Comparison of ENCODE assay signal across 13 cellular contexts in the genomic region with DNA sequence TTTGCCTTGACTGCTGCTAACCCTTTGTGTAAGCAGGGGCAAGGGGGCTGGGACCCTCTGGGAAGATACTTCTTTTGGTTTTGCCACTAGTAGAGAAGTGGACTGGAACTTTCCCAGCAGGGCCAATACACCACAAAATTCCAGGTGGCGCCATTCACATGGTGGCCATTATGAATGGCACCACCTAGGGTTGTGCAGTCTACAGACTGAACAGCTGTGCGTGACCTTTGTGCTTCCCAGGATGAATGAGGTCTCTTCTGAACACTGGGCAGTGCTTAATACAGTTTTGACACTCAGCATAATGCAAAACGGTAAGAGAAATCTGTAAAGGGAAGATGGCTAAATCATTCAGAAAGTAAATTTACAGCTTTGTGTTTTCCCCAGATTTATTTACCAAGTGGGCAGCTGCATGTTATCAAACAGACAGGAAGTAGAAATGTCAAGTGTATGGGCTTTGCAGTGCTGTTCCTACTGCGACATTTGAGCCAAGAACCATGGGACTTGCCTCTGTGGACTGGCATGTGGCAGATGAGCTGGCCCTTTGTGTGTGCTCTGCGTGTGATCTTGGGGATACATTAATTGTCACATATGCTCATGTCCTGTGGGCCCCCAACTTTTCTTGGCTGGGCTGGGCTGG. TPM values are rescaled to one million over a fixed set of nuclear protein-coding genes. Genes with fewer than 3 reads are reported as not detected.
DNase-seq lines count a peak whose midpoint lies in the region; ATAC-seq and TF ChIP-seq lines count a peak whose summit lies in the region.
"Had no signal": no experiment of that assay in that cellular context is flagged by ENCODE, and none has a peak within 500 bp of the region (broad histone marks: within the 10 kb centered on the region; RNA-seq: fewer than 3 reads in every experiment).

No MANE protein-coding gene starts in this region.

- H3F3A ChIP-seq in DOHH2 (ENCODE audit: control insufficient read depth, insufficient read depth): no peaks in the 10 kb centered on the region

- H3K36me3 ChIP-seq in DOHH2 (ENCODE audit: control insufficient read depth, low read length) (no peaks in the 10 kb centered on the region), Panc1 (ENCODE audit: control insufficient read depth, insufficient read depth, low read length) (no peaks in the 10 kb centered on the region), mesenchymal stem cell (ENCODE audit: control insufficient read depth in 1 of 2, insufficient read depth in 2 of 2, low read depth in 1 of 2, low read length in 2 of 2) (no peaks in the 10 kb centered on the region), gastroesophageal sphincter (no peaks in the 10 kb centered on the region)
- H3K36me3 ChIP-seq: ovary, tibial artery had no signal

- H3K14ac ChIP-seq in mesenchymal stem cell (ENCODE audit: low read length in 2 of 2): peak overlapping the region in 1 of 2 experiments; percentile 45

- TF ChIP-seq EP300 in gastroesophageal sphincter (IDR thresholded peaks at IDR 0.05): no peak

- TF ChIP-seq CTCF in DOHH2 (IDR thresholded peaks at IDR 0.05; ENCODE audit: low read depth, low read length, poor library complexity, severe bottlenecking) (peak; percentile 15), LNCaP clone FGC (IDR thresholded peaks at IDR 0.05; ENCODE audit: control insufficient read depth, extremely low read depth, insufficient read depth) (0 out of 2 replicates have a peak, but pooled peaks have one; percentile 4), Panc1 (IDR thresholded peaks at IDR 0.05) (peak; percentile 65), gastroesophageal sphincter (IDR thresholded peaks at IDR 0.05) (no peak)

- H3K9me2 ChIP-seq in DOHH2 (replicated peaks; ENCODE audit: control insufficient read depth, low read length): no peaks in the 10 kb centered on the region

- H3K4me2 ChIP-seq in DOHH2 (ENCODE audit: low read length) (no peak overlapping the region), mesenchymal stem cell (ENCODE audit: low read length, poor library complexity, severe bottlenecking) (no peak overlapping the region)

- BruUV-seq in Panc1 (replicated peaks; lab: Mats Ljungman, UMichigan): no TSS peak

- intact Hi-C loops in Panc1 (cut with micrococcal nuclease; ENCODE audit: unreplicated experiment): no loop called here

- H3K4me3 ChIP-seq in DOHH2 (ENCODE audit: low read length) (no peak overlapping the region), LNCaP clone FGC (ENCODE audit: low read depth, low read length) (no peak overlapping the region), Panc1 (ENCODE audit: low read depth in 2 of 2, low read length in 2 of 2) (no peak overlapping the region), mesenchymal stem cell (ENCODE audit: insufficient read depth in 1 of 2, low read depth in 1 of 2, low read length in 2 of 2) (no peak overlapping the region), gastroesophageal sphincter (no peak overlapping the region)
- H3K4me3 ChIP-seq: ovary, tibial artery had no signal

- DNase-seq in LNCaP clone FGC (ENCODE audit: low read depth): no peak
- no peak for DNase-seq in Panc1 (ENCODE audit: low read depth, low spot score)
- peak; percentile 34 for DNase-seq in mesenchymal stem cell
- DNase-seq in NOMO-1 (lab: John Stamatoyannopoulos, UW; ENCODE audit: unreplicated experiment in 2 of 2): no peak
- DNase-seq in stimulated activated CD4-positive, alpha-beta T cell treated with anti-CD3 and anti-CD28 coated beads, Interleukin-2, amount 100 ng/mL, for 48 hours: no peak
- DNase-seq: activated CD4-positive, CD25-positive, alpha-beta regulatory T cell treated with anti-CD3 and anti-CD28 coated beads, Interleukin-2, amount 50 U/mL, for 72 hours; left ventricle myocardium superior; NCI-H1694; ovary; tibial artery had no signal

- H3K27ac ChIP-seq in DOHH2 (ENCODE audit: low read depth, low read length): no peak overlapping the region
- H3K27ac ChIP-seq in Panc1 (ENCODE audit: low read length): no peak overlapping the region
- H3K27ac ChIP-seq in mesenchymal stem cell (ENCODE audit: low read length, poor library complexity, severe bottlenecking): no peak overlapping the region
- no peak overlapping the region for H3K27ac ChIP-seq in gastroesophageal sphincter
- H3K27ac ChIP-seq: ovary, tibial artery had no signal

- no peak overlapping the region for H4K91ac ChIP-seq in mesenchymal stem cell (ENCODE audit: low read length)

- ATAC-seq in Panc1: peak; percentile 54; the same call in 1 of the 2 replicates
- no peak for ATAC-seq in gastroesophageal sphincter
- ATAC-seq: left ventricle myocardium superior had no signal

- no peaks in the 10 kb centered on the region for H3K79me2 ChIP-seq in DOHH2 (ENCODE audit: control insufficient read depth, low read length)

- H3K18ac ChIP-seq in mesenchymal stem cell (ENCODE audit: low read depth in 1 of 2, low read length in 2 of 2): peak overlapping the region; percentile 25 to 42

- H3K9me3 ChIP-seq in DOHH2 (ENCODE audit: control insufficient read depth, insufficient read depth, low read length) (no peaks in the 10 kb centered on the region), Panc1 (ENCODE audit: control insufficient read depth, insufficient read depth, low read depth, low read length) (no peaks in the 10 kb centered on the region), mesenchymal stem cell (ENCODE audit: control insufficient read depth, low read length) (no peaks in the 10 kb centered on the region), gastroesophageal sphincter (no peaks in the 10 kb centered on the region)
- H3K9me3 ChIP-seq: ovary, tibial artery had no signal

- no peaks in the 10 kb centered on the region for H4K20me1 ChIP-seq in DOHH2 (ENCODE audit: control insufficient read depth, insufficient read depth, low read depth, low read length)

- WGBS in mesenchymal stem cell: 73% methylated on average over 5 of the region's 5 CpGs
- 47 to 84% methylated on average over 3 to 4 of the region's 5 CpGs for WGBS in gastroesophageal sphincter (ENCODE audit: low coverage in 1 of 2), 2 donors

- no peak overlapping the region for H3K23ac ChIP-seq in mesenchymal stem cell (ENCODE audit: low read length in 2 of 2)

- in situ Hi-C loops in Panc1 (cut with HindIII; ENCODE audit: low pct_unique_long_range_greater_than_20kb, low sequenced_read_pairs): no loop called here

- no peak overlapping the region for H2AK5ac ChIP-seq in mesenchymal stem cell (ENCODE audit: low read length, severe bottlenecking)

- no peak overlapping the region for H4K8ac ChIP-seq in mesenchymal stem cell (ENCODE audit: low read length)

- CTCF ChIA-PET in Panc1 (lab: Charles Lee): interaction anchor here (0.6 to 1.3 kb wide), 2 partner anchors 39 to 199 kb away, joined by 5 to 7 read pairs; no protein-coding TSS in a partner anchor

- no peak overlapping the region for H2BK15ac ChIP-seq in mesenchymal stem cell (ENCODE audit: low read depth, poor library complexity, severe bottlenecking)

- no peak overlapping the region for H3K9ac ChIP-seq in mesenchymal stem cell (ENCODE audit: low read length)

- no peak overlapping the region for H2BK5ac ChIP-seq in mesenchymal stem cell (ENCODE audit: low read depth, low read length, poor library complexity, severe bottlenecking)

- H2AFZ ChIP-seq in mesenchymal stem cell (ENCODE audit: low read depth, low read length): no peak overlapping the region

- no peak overlapping the region for H3K4ac ChIP-seq in mesenchymal stem cell (ENCODE audit: low read depth in 1 of 2, low read length in 2 of 2)

- peaks cover 9% of the 10 kb centered on the region for H3K27me3 ChIP-seq in DOHH2 (ENCODE audit: control insufficient read depth, low read length)
- no peaks in the 10 kb centered on the region for H3K27me3 ChIP-seq in Panc1 (ENCODE audit: control insufficient read depth, insufficient read depth, low read length)
- peaks cover 13 to 21% of the 10 kb centered on the region in 2 experiments for H3K27me3 ChIP-seq in mesenchymal stem cell (ENCODE audit: control insufficient read depth in 1 of 2, insufficient read depth in 1 of 2, low read length in 2 of 2)
- no peaks in the 10 kb centered on the region for H3K27me3 ChIP-seq in gastroesophageal sphincter
- H3K27me3 ChIP-seq: ovary had no signal

- H3K4me1 ChIP-seq in DOHH2 (ENCODE audit: control insufficient read depth, low read length) (no peaks in the 10 kb centered on the region), Panc1 (ENCODE audit: control insufficient read depth, insufficient read depth, low read length) (0 out of 2 replicates have a peak, but pooled peaks cover 4% of the 10 kb centered on the region), mesenchymal stem cell (ENCODE audit: control insufficient read depth, insufficient read depth, low read depth, low read length) (no peaks in the 10 kb centered on the region), gastroesophageal sphincter (no peaks in the 10 kb centered on the region)
- H3K4me1 ChIP-seq: tibial artery had no signal

- POLR2A ChIA-PET in Panc1 (lab: Charles Lee): no interaction called here

- no peak for TF ChIP-seq POLR2A in gastroesophageal sphincter (IDR thresholded peaks at IDR 0.05)

- H3K79me1 ChIP-seq in mesenchymal stem cell (replicated peaks; ENCODE audit: low read length, poor library complexity, severe bottlenecking): no peaks in the 10 kb centered on the region

- H2BK12ac ChIP-seq in mesenchymal stem cell (ENCODE audit: low read length in 2 of 2): no peak overlapping the region

- H2BK120ac ChIP-seq in mesenchymal stem cell (ENCODE audit: low read depth, low read length): no peak overlapping the region

RNA-seq across cellular contexts. Expression of a gene that starts 9.2 kb away (rescaled TPM):
- total RNA-seq in Panc1 (2021; ENCODE audit: unreplicated experiment) (5.4 TPM), gastroesophageal sphincter (1 to 10 TPM; 4.2 to 9.0 (median 6.3) TPM)
- polyA plus RNA-seq in Panc1 (2012; ENCODE audit: insufficient read length): 9.0 TPM
- 5.4 TPM for polyA plus RNA-seq in mesenchymal stem cell (2013, experiment 1 of 2)
- polyA plus RNA-seq in mesenchymal stem cell (2013, experiment 2 of 2): 5.0 TPM
- total RNA-seq: T-helper 1 cell treated with Interleukin-12 subunit alpha and Interleukin-12 subunit beta and Interleukin-4 antibody, amounts not matched to agents 30 ng/mL and 1 ng/mL, for 36 hours had no signal

Comparison
In these comparisons a context has a peak if more than half of its experiments do, and no peak if none do; other contexts are left out.
1. CTCF ChIP-seq: peak in DOHH2 (single experiment), LNCaP clone FGC (single experiment) and Panc1 (single experiment); none in gastroesophageal sphincter (0 of 4).